Comparison of ENCODE assay signal across 1 cellular context in genomic region chr2:64524604-64525322, GRCh38.
A peak's percentile ranks its signal among the peaks of the same experiment; 100 is the strongest.
TF ChIP-seq lines count a peak whose summit lies in the region.

No MANE protein-coding gene starts in this region.

TF ChIP-seq in HepG2, 621 proteins besides CTCF, POLR2A, EP300 and RAD21 (continued from another document):
- TF ChIP-seq HNF1B (CRISPR knock-in tag; IDR thresholded peaks at IDR 0.05) (peak; percentile 10; the same call in 1 of the 2 replicates), ELF3 (CRISPR knock-in tag; IDR thresholded peaks at IDR 0.05) (0 out of 2 replicates have a peak, but pooled peaks have one; percentile 11), DMAP1 (CRISPR knock-in tag; IDR thresholded peaks at IDR 0.05) (peak; percentile 76), ZNF235 (CRISPR knock-in tag; IDR thresholded peaks at IDR 0.05; ENCODE audit: borderline replicate concordance) (0 out of 2 replicates have a peak, but pooled peaks have one; percentile 16), ZNF678 (CRISPR knock-in tag; IDR thresholded peaks at IDR 0.05) (peak; percentile 92), GTF3A (CRISPR knock-in tag; conservative IDR thresholded peaks at IDR 0.05) (peak; percentile 45; the same call in 1 of the 2 replicates), RFXANK (CRISPR knock-in tag; IDR thresholded peaks at IDR 0.05) (no peak), ATF5 (CRISPR knock-in tag; IDR thresholded peaks at IDR 0.05; ENCODE audit: low read depth) (0 out of 2 replicates have a peak, but pooled peaks have one; percentile 53), NAIF1 (CRISPR knock-in tag; IDR thresholded peaks at IDR 0.05; ENCODE audit: borderline replicate concordance) (peak; percentile 57; the same call in 1 of the 2 replicates), ZFY (CRISPR knock-in tag; IDR thresholded peaks at IDR 0.05) (peak; percentile 93), ZNF274 (CRISPR knock-in tag; IDR thresholded peaks at IDR 0.05) (peak; percentile 75; the same call in 1 of the 2 replicates), ZNF503 (CRISPR knock-in tag; IDR thresholded peaks at IDR 0.05) (no peak), ZNF547 (CRISPR knock-in tag; IDR thresholded peaks at IDR 0.05) (peak; percentile 81; the same call in 1 of the 2 replicates), RCOR2 (CRISPR knock-in tag; IDR thresholded peaks at IDR 0.05) (no peak), ZNF12 (CRISPR knock-in tag; IDR thresholded peaks at IDR 0.05) (peak; percentile 21; the same call in 1 of the 2 replicates), SALL2 (CRISPR knock-in tag; IDR thresholded peaks at IDR 0.05) (peak; percentile 60; the same call in 1 of the 2 replicates), BRD4 (CRISPR knock-in tag; IDR thresholded peaks at IDR 0.05) (peak; percentile 34; the same call in 1 of the 2 replicates), AGO2 (optimal IDR thresholded peaks at IDR 0.05; ENCODE audit: low read depth, low read length) (peak; percentile 94), GABPA (IDR thresholded peaks at IDR 0.05; ENCODE audit: low read depth, low read length) (no peak), GABPA (CRISPR knock-in tag; IDR thresholded peaks at IDR 0.05; ENCODE audit: low read depth) (peak; percentile 36; the same call in 1 of the 2 replicates), CAMTA2 (CRISPR knock-in tag; IDR thresholded peaks at IDR 0.05; ENCODE audit: borderline replicate concordance) (peak; percentile 80; the same call in 1 of the 2 replicates), PATZ1 (CRISPR knock-in tag; IDR thresholded peaks at IDR 0.05) (peak; percentile 37; the same call in 1 of the 2 replicates), ZNF10 (CRISPR knock-in tag; IDR thresholded peaks at IDR 0.05; ENCODE audit: borderline replicate concordance, low read depth) (no peak), GLI4 (CRISPR knock-in tag; IDR thresholded peaks at IDR 0.05; ENCODE audit: borderline replicate concordance) (peak; percentile 83; the same call in 1 of the 2 replicates), MYPOP (CRISPR knock-in tag; IDR thresholded peaks at IDR 0.05) (no peak), CHCHD3 (CRISPR knock-in tag; IDR thresholded peaks at IDR 0.05) (0 out of 2 replicates have a peak, but pooled peaks have one; percentile 85), SMARCE1 (IDR thresholded peaks at IDR 0.05; ENCODE audit: borderline replicate concordance) (no peak), ADNP (CRISPR knock-in tag; IDR thresholded peaks at IDR 0.05) (no peak), ZNF670 (CRISPR knock-in tag; IDR thresholded peaks at IDR 0.05; ENCODE audit: borderline replicate concordance) (0 out of 2 replicates have a peak, but pooled peaks have one; percentile 17), MEIS1 (CRISPR knock-in tag; IDR thresholded peaks at IDR 0.05; ENCODE audit: borderline replicate concordance) (0 out of 2 replicates have a peak, but pooled peaks have one; percentile 33), RXRA (CRISPR knock-in tag; IDR thresholded peaks at IDR 0.05) (no peak; the same call in 1 of the 2 replicates), KDM2A (CRISPR knock-in tag; IDR thresholded peaks at IDR 0.05; ENCODE audit: borderline replicate concordance, low read depth) (0 out of 2 replicates have a peak, but pooled peaks have one; percentile 12), BORCS8-MEF2B (CRISPR knock-in tag; IDR thresholded peaks at IDR 0.05) (peak; percentile 49; the same call in 1 of the 2 replicates), SIX1 (CRISPR knock-in tag; IDR thresholded peaks at IDR 0.05; ENCODE audit: borderline replicate concordance) (no peak), ZNF549 (CRISPR knock-in tag; IDR thresholded peaks at IDR 0.05) (0 out of 2 replicates have a peak, but pooled peaks have one; percentile 28)
- TF ChIP-seq, protein P1, sequence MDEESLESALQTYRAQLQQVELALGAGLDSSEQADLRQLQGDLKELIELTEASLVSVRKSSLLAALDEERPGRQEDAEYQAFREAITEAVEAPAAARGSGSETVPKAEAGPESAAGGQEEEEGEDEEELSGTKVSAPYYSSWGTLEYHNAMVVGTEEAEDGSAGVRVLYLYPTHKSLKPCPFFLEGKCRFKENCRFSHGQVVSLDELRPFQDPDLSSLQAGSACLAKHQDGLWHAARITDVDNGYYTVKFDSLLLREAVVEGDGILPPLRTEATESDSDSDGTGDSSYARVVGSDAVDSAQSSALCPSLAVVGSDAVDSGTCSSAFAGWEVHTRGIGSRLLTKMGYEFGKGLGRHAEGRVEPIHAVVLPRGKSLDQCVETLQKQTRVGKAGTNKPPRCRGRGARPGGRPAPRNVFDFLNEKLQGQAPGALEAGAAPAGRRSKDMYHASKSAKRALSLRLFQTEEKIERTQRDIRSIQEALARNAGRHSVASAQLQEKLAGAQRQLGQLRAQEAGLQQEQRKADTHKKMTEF (CRISPR knock-in tag; IDR thresholded peaks at IDR 0.05) = 0 out of 2 replicates have a peak, but pooled peaks have one; percentile 43
- TF ChIP-seq, protein P2, sequence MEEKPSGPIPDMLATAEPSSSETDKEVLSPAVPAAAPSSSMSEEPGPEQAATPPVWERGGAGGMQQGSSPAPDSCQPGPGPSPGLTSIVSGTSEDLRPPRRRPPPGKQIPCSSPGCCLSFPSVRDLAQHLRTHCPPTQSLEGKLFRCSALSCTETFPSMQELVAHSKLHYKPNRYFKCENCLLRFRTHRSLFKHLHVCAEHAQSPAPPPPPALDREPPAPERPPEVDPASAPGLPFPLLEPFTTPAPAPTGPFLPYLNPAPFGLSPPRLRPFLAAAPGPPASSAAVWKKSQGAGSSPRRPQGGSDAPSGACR (CRISPR knock-in tag; IDR thresholded peaks at IDR 0.05) = peak; percentile 76
- TF ChIP-seq, protein P3, sequence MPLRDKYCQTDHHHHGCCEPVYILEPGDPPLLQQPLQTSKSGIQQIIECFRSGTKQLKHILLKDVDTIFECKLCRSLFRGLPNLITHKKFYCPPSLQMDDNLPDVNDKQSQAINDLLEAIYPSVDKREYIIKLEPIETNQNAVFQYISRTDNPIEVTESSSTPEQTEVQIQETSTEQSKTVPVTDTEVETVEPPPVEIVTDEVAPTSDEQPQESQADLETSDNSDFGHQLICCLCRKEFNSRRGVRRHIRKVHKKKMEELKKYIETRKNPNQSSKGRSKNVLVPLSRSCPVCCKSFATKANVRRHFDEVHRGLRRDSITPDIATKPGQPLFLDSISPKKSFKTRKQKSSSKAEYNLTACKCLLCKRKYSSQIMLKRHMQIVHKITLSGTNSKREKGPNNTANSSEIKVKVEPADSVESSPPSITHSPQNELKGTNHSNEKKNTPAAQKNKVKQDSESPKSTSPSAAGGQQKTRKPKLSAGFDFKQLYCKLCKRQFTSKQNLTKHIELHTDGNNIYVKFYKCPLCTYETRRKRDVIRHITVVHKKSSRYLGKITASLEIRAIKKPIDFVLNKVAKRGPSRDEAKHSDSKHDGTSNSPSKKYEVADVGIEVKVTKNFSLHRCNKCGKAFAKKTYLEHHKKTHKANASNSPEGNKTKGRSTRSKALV (CRISPR knock-in tag; IDR thresholded peaks at IDR 0.05) = peak; percentile 90
